ENCODE assay signal across 23 cellular contexts in the genomic region with DNA sequence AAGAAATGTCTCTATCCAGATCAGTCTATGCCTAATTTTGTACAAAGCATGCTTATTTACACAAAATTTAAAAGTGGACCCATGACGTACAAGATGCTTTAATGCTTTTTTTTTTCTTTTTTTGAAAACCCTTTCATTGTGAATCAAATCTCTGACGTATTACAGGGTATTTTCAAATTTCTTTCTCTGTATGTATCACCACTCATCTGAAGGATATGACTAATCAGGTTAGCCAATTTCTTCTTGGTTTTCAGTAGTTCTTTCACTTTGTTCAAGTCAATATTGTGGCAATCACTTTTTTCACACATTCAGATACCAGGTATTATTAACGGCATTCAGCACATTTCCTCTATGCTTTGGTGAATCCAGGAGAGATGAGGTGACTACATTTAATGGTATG.
"Had no signal": no experiment of that assay in that cellular context is flagged by ENCODE, and none has a peak within 500 bp of the region (broad histone marks: within the 10 kb centered on the region; RNA-seq: fewer than 3 reads in every experiment).

No MANE protein-coding gene starts in this region.

- H3K27ac ChIP-seq: epithelial cell of prostate, esophagus squamous epithelium, left lung, lower lobe of right lung, right atrium auricular region, thoracic aorta, VCaP had no signal

- H3K36me3 Mint-ChIP-seq: activated naive CD4-positive, alpha-beta T cell treated with anti-CD3 and anti-CD28 coated beads, Interleukin-2, amount 10 ng/mL, durations not matched to agents 7 days and 5 days; activated naive CD8-positive, alpha-beta T cell treated with anti-CD3 and anti-CD28 coated beads, Interleukin-2, amount 10 ng/mL, durations not matched to agents 7 days and 5 days; natural killer cell treated with Interleukin-12 subunit alpha and Interleukin-12 subunit beta and Interleukin-15 and Interleukin-18, amount 100 ng/mL, for 72 hours had no signal

- H3K4me1 ChIP-seq: esophagus squamous epithelium, left lung, lower lobe of right lung, right atrium auricular region had no signal

- H3K27me3 ChIP-seq: esophagus squamous epithelium, left lung, right atrium auricular region had no signal

- H3K4me3 ChIP-seq: esophagus squamous epithelium, left lung, lower lobe of right lung, right atrium auricular region, thoracic aorta had no signal

- H3K27me3 Mint-ChIP-seq: activated naive CD4-positive, alpha-beta T cell treated with anti-CD3 and anti-CD28 coated beads, Interleukin-2, amount 10 ng/mL, durations not matched to agents 7 days and 5 days; activated naive CD8-positive, alpha-beta T cell treated with anti-CD3 and anti-CD28 coated beads, Interleukin-2, amount 10 ng/mL, durations not matched to agents 7 days and 5 days; central memory CD8-positive, alpha-beta T cell; natural killer cell treated with Interleukin-12 subunit alpha and Interleukin-12 subunit beta and Interleukin-15 and Interleukin-18, amount 100 ng/mL, for 72 hours; stimulated activated naive CD8-positive, alpha-beta T cell treated with anti-CD3 and anti-CD28 coated beads, Interleukin-15, Interleukin-2, amounts not matched to agents 100 ng/mL and 50 ng/mL, for 24 hours had no signal

- H3K27ac Mint-ChIP-seq: activated naive CD4-positive, alpha-beta T cell treated with anti-CD3 and anti-CD28 coated beads, Interleukin-2, amount 10 ng/mL, durations not matched to agents 7 days and 5 days; activated naive CD8-positive, alpha-beta T cell treated with anti-CD3 and anti-CD28 coated beads, Interleukin-2, amount 10 ng/mL, durations not matched to agents 7 days and 5 days; activated T-helper 1 cell treated with anti-CD3 and anti-CD28 coated beads, Interleukin-12 subunit alpha, Interleukin-12 subunit beta, Interleukin-2, Interleukin-4 antibody, amounts not matched to agents 30 ng/mL and 10 ng/mL and 1 ng/mL, durations not matched to agents 14 hours and 24 hours and 36 hours; natural killer cell treated with Interleukin-12 subunit alpha and Interleukin-12 subunit beta and Interleukin-15 and Interleukin-18, amount 100 ng/mL, for 72 hours; stimulated activated naive CD8-positive, alpha-beta T cell treated with anti-CD3 and anti-CD28 coated beads, Interleukin-15, Interleukin-2, amounts not matched to agents 100 ng/mL and 50 ng/mL, for 24 hours had no signal

- H3K4me1 Mint-ChIP-seq: activated naive CD4-positive, alpha-beta T cell treated with anti-CD3 and anti-CD28 coated beads, Interleukin-2, amount 10 ng/mL, durations not matched to agents 7 days and 5 days; activated naive CD8-positive, alpha-beta T cell treated with anti-CD3 and anti-CD28 coated beads, Interleukin-2, amount 10 ng/mL, durations not matched to agents 7 days and 5 days; central memory CD8-positive, alpha-beta T cell had no signal

- H3K9me3 ChIP-seq: esophagus squamous epithelium, lower lobe of right lung, right atrium auricular region, thoracic aorta had no signal

- H3K4me3 Mint-ChIP-seq: activated naive CD4-positive, alpha-beta T cell treated with anti-CD3 and anti-CD28 coated beads, Interleukin-2, amount 10 ng/mL, durations not matched to agents 7 days and 5 days; activated naive CD8-positive, alpha-beta T cell treated with anti-CD3 and anti-CD28 coated beads, Interleukin-2, amount 10 ng/mL, durations not matched to agents 7 days and 5 days; activated T-helper 1 cell treated with anti-CD3 and anti-CD28 coated beads, Interleukin-12 subunit alpha, Interleukin-12 subunit beta, Interleukin-2, Interleukin-4 antibody, amounts not matched to agents 30 ng/mL and 10 ng/mL and 1 ng/mL, durations not matched to agents 14 hours and 24 hours and 36 hours; central memory CD8-positive, alpha-beta T cell; natural killer cell treated with Interleukin-12 subunit alpha and Interleukin-12 subunit beta and Interleukin-15 and Interleukin-18, amount 100 ng/mL, for 72 hours; stimulated activated naive CD8-positive, alpha-beta T cell treated with anti-CD3 and anti-CD28 coated beads, Interleukin-15, Interleukin-2, amounts not matched to agents 100 ng/mL and 50 ng/mL, for 24 hours had no signal

- H3K36me3 ChIP-seq: esophagus squamous epithelium, left lung, lower lobe of right lung, right atrium auricular region, thoracic aorta had no signal

- DNase-seq: activated CD4-positive, alpha-beta T cell treated with anti-CD3 and anti-CD28 coated beads for 48 hours; activated CD4-positive, alpha-beta T cell treated with anti-CD3 and anti-CD28 coated beads, Interleukin-2, amount 50 U/mL, for 48 hours; activated CD8-positive, alpha-beta memory T cell treated with anti-CD3 and anti-CD28 coated beads, Interleukin-2, amount 50 U/mL, for 4 hours; activated gamma-delta T cell; activated naive CD4-positive, alpha-beta T cell treated with anti-CD3 and anti-CD28 coated beads, Interleukin-2, amount 10 ng/mL, durations not matched to agents 7 days and 5 days; activated naive CD8-positive, alpha-beta T cell treated with anti-CD3 and anti-CD28 coated beads, Interleukin-2, amount 10 ng/mL, durations not matched to agents 7 days and 5 days; activated T-cell treated with anti-CD3 and anti-CD28 coated beads, Interleukin-2, amount 50 U/mL, for 1 hour; dermis blood vessel endothelial cell; effector CD4-positive, alpha-beta T cell; esophagus squamous epithelium; left lung; lower lobe of right lung; mesendoderm; stimulated activated CD4-positive, alpha-beta T cell treated with anti-CD3 and anti-CD28 coated beads, Interleukin-4, amount 100 ng/mL, for 1 hour; trophoblast cell had no signal

- ATAC-seq: left lung; lower lobe of right lung; natural killer cell treated with Interleukin-12 subunit alpha and Interleukin-12 subunit beta and Interleukin-15 and Interleukin-18, amount 100 ng/mL, for 72 hours had no signal
